18 cellular contexts compared by ENCODE assay signal in genomic region chr5:5409151-5409810, GRCh38. TPM values are rescaled to one million over a fixed set of nuclear protein-coding genes. Genes with fewer than 3 reads are reported as not detected.
DNase-seq lines count a peak whose midpoint lies in the region; ATAC-seq, FAIRE-seq and TF ChIP-seq lines count a peak whose summit lies in the region.
"Had no signal": no experiment of that assay in that cellular context is flagged by ENCODE, and none has a peak within 500 bp of the region (broad histone marks: within the 10 kb centered on the region; RNA-seq: fewer than 3 reads in every experiment).

No MANE protein-coding gene starts in this region.

- H3K9me3 ChIP-seq in IMR-90 (ENCODE audit: control insufficient read depth, insufficient read depth, low read length) (no peaks in the 10 kb centered on the region), GM12878 (replicated peaks; ENCODE audit: control insufficient read depth, insufficient read depth, low read length) (peaks cover 12% of the 10 kb centered on the region), trophoblast cell (ENCODE audit: insufficient read depth, low read depth, low read length) (peaks cover 7% of the 10 kb centered on the region)

- no peaks in the 10 kb centered on the region for H3K9me3 Mint-ChIP-seq in activated CD4-positive, alpha-beta T cell treated with anti-CD3 and anti-CD28 coated beads for 36 hours (ENCODE audit: low read depth)

- no peaks in the 10 kb centered on the region for H3K4me1 Mint-ChIP-seq in activated CD4-positive, alpha-beta T cell treated with anti-CD3 and anti-CD28 coated beads for 36 hours

- H3K27ac Mint-ChIP-seq in activated CD4-positive, alpha-beta T cell treated with anti-CD3 and anti-CD28 coated beads for 36 hours, result no peak overlapping the region
- H3K27ac Mint-ChIP-seq: activated naive CD8-positive, alpha-beta T cell; stimulated activated naive CD8-positive, alpha-beta T cell treated with anti-CD3 and anti-CD28 coated beads, Interleukin-15, Interleukin-2, amounts not matched to agents 100 ng/mL and 50 ng/mL, for 24 hours had no signal

- no peak overlapping the region for H2AK9ac ChIP-seq in IMR-90 (replicated peaks; ENCODE audit: low read depth, low read length, poor library complexity)

- no peaks in the 10 kb centered on the region for H3K9me1 ChIP-seq in IMR-90 (ENCODE audit: insufficient read depth, low read length)

- BruUV-seq in IMR-90 (replicated peaks; lab: Mats Ljungman, UMichigan), result no TSS peak
- BruUV-seq in GM12878 (replicated peaks; lab: Mats Ljungman, UMichigan), result no TSS peak

- H3K4me3 Mint-ChIP-seq in activated CD4-positive, alpha-beta T cell treated with anti-CD3 and anti-CD28 coated beads for 36 hours, result no peak overlapping the region
- H3K4me3 Mint-ChIP-seq: activated naive CD8-positive, alpha-beta T cell; stimulated activated naive CD8-positive, alpha-beta T cell treated with anti-CD3 and anti-CD28 coated beads, Interleukin-15, Interleukin-2, amounts not matched to agents 100 ng/mL and 50 ng/mL, for 24 hours had no signal

- H3K9ac ChIP-seq in IMR-90 (ENCODE audit: low read depth, low read length) (no peak overlapping the region), GM12878 (ENCODE audit: control insufficient read depth, insufficient read depth, low read length) (no peak overlapping the region), trophoblast cell (ENCODE audit: low read length) (no peak overlapping the region)

- H3K4ac ChIP-seq in IMR-90 (ENCODE audit: low read depth, low read length) (no peak overlapping the region), trophoblast cell (ENCODE audit: low read depth, low read length) (no peak overlapping the region)

- no peak overlapping the region for H2BK20ac ChIP-seq in IMR-90 (ENCODE audit: low read depth, low read length)

- no peak overlapping the region for H2BK5ac ChIP-seq in IMR-90 (ENCODE audit: low read depth, low read length, poor library complexity, severe bottlenecking)
- no peak overlapping the region for H2BK5ac ChIP-seq in trophoblast cell (ENCODE audit: low read depth, low read length, poor library complexity)

- no peak for FAIRE-seq in GM12878 (lab: Jason Lieb, UNC)
- FAIRE-seq: small intestine had no signal

- WGBS in IMR-90 (ENCODE audit: extremely low coverage in 2 of 2, insufficient read length in 1 of 2), 2 experiments, result no CpG with 5 or more reads among the region's 4 CpGs
- 90% methylated on average over 4 of the region's 4 CpGs for WGBS in GM12878 (ENCODE audit: insufficient coverage, insufficient replicate concordance, low lambda C conversion rate, missing lambda C conversion rate)
- WGBS in trophoblast cell (ENCODE audit: extremely low coverage, insufficient coverage, insufficient read length), result no CpG with 5 or more reads among the region's 4 CpGs

- TF ChIP-seq CTCF in IMR-90 (conservative IDR thresholded peaks at IDR 0.05; ENCODE audit: low read depth, low read length), result no peak
- no peak for TF ChIP-seq CTCF in GM12878 (IDR thresholded peaks at IDR 0.05 in 2 of 3, conservative IDR thresholded peaks at IDR 0.05 in 1 of 3; ENCODE audit: control insufficient read depth in 2 of 3, extremely low read depth in 1 of 3, insufficient read depth in 1 of 3, low read depth in 3 of 3, low read length in 3 of 3)

- no peak overlapping the region for H2AK5ac ChIP-seq in IMR-90 (ENCODE audit: low read depth, low read length)
- no peak overlapping the region for H2AK5ac ChIP-seq in trophoblast cell (ENCODE audit: low read length)

- DNase-seq in activated CD4-positive, alpha-beta T cell treated with anti-CD3 and anti-CD28 coated beads for 36 hours, result peak; percentile 36
- DNase-seq in activated CD4-positive, alpha-beta T cell treated with anti-CD3 and anti-CD28 coated beads for 1 hour, result no peak
- peak; percentile 20 for DNase-seq in IMR-90
- DNase-seq in GM12878 (ENCODE audit: low read depth, low spot score), result no peak
- DNase-seq in trophoblast cell, result no peak
- DNase-seq in caudate nucleus (lab: John Stamatoyannopoulos, UW), result no peak
- no peak for DNase-seq in hippocampal formation (lab: John Stamatoyannopoulos, UW)
- DNase-seq: activated CD4-positive, alpha-beta T cell treated with anti-CD3 and anti-CD28 coated beads for 4 hours; COR-L47; effector CD4-positive, alpha-beta T cell; left ventricle myocardium superior; MV-4-11; NCI-H2107; posterior cingulate gyrus; small intestine had no signal

- TF ChIP-seq EP300 in GM12878 (IDR thresholded peaks at IDR 0.05; ENCODE audit: borderline replicate concordance in 1 of 2, control insufficient read depth in 1 of 2, low read depth in 2 of 2, low read length in 2 of 2), result no peak

- H4K20me1 ChIP-seq in IMR-90 (ENCODE audit: insufficient read depth, low read length) (no peaks in the 10 kb centered on the region), GM12878 (ENCODE audit: control insufficient read depth, insufficient read depth) (no peaks in the 10 kb centered on the region)

- no peak overlapping the region for H3K27ac ChIP-seq in IMR-90 (ENCODE audit: insufficient read depth, low read length)
- H3K27ac ChIP-seq in GM12878 (ENCODE audit: control insufficient read depth, insufficient read depth), result no peak overlapping the region
- H3K27ac ChIP-seq in trophoblast cell (ENCODE audit: low read depth, low read length), result no peak overlapping the region
- H3K27ac ChIP-seq in caudate nucleus (ENCODE audit: low read depth, low read length), result no peak overlapping the region

- no peak overlapping the region for H3K56ac ChIP-seq in IMR-90 (ENCODE audit: extremely low read depth, insufficient read depth, low read length)

- TF ChIP-seq POLR2A in IMR-90 (IDR thresholded peaks at IDR 0.05; ENCODE audit: low read depth, low read length) (no peak), GM12878 (IDR thresholded peaks at IDR 0.05; ENCODE audit: low read depth, low read length) (no peak)

- RAD21 ChIA-PET in GM12878 (lab: Charles Lee; ENCODE audit: unreplicated experiment), result no interaction called here

- no peaks in the 10 kb centered on the region for H3K79me2 ChIP-seq in GM12878 (ENCODE audit: control insufficient read depth, insufficient read depth, low read length)
- no peaks in the 10 kb centered on the region for H3K79me2 ChIP-seq in trophoblast cell (ENCODE audit: control insufficient read depth, insufficient read depth, low read length, poor library complexity)

- H4K12ac ChIP-seq in trophoblast cell (ENCODE audit: low read depth, low read length), result no peak overlapping the region

- SMC1A ChIA-PET in GM12878 (lab: Charles Lee; ENCODE audit: uncharacterized antibody, unreplicated experiment), result no interaction called here

- H4K5ac ChIP-seq in IMR-90 (ENCODE audit: low read depth, low read length), result no peak overlapping the region

- CTCF ChIA-PET in activated CD4-positive, alpha-beta T cell treated with anti-CD3 and anti-CD28 coated beads for 36 hours (lab: Charles Lee), result no interaction called here
- CTCF ChIA-PET in IMR-90 (lab: Yijun Ruan, JAX) (no interaction called here), GM12878 (lab: Yijun Ruan, JAX) (interaction anchor here (1.4 kb wide), 1 partner anchor 10 kb away, joined by 5 read pairs; no protein-coding TSS in a partner anchor)

- dilution Hi-C loops in IMR-90 (cut with HindIII; ENCODE audit: low sequenced_read_pairs, unreplicated experiment), result no loop called here

- H3K18ac ChIP-seq in IMR-90 (ENCODE audit: low read depth, low read length), result no peak overlapping the region
- H3K18ac ChIP-seq in trophoblast cell (ENCODE audit: low read length), result no peak overlapping the region

- H3K4me3 ChIP-seq in IMR-90 (ENCODE audit: insufficient read depth, low read depth, low read length), result no peak overlapping the region
- H3K4me3 ChIP-seq in GM12878, result no peak overlapping the region
- peak overlapping the region; percentile 20 for H3K4me3 ChIP-seq in trophoblast cell (ENCODE audit: low read depth, low read length)

- no peak for ATAC-seq in activated CD4-positive, alpha-beta T cell treated with anti-CD3 and anti-CD28 coated beads for 36 hours
- ATAC-seq in IMR-90 (ENCODE audit: low read depth), result no peak
- ATAC-seq in GM12878, result no peak
- ATAC-seq in HG02884 (IDR thresholded peaks at IDR 0.05; ENCODE audit: unreplicated experiment), result no peak
- ATAC-seq: left ventricle myocardium superior had no signal

- H2BK120ac ChIP-seq in IMR-90 (ENCODE audit: low read depth, low read length) (no peak overlapping the region), trophoblast cell (ENCODE audit: insufficient read depth, low read length, poor library complexity) (no peak overlapping the region)

- intact Hi-C loops in activated CD4-positive, alpha-beta T cell treated with anti-CD3 and anti-CD28 coated beads for 36 hours (cut with DNase I, micrococcal nuclease), result no loop called here
- intact Hi-C loops in IMR-90 (cut with micrococcal nuclease) (no loop called here), GM12878 (cut with micrococcal nuclease; ENCODE audit: unreplicated experiment) (no loop called here)

- TF ChIP-seq RAD21 in IMR-90 (IDR thresholded peaks at IDR 0.05; ENCODE audit: low read length) (no peak), GM12878 (IDR thresholded peaks at IDR 0.05; ENCODE audit: insufficient read depth, low read depth, low read length) (no peak)

- H4K8ac ChIP-seq in IMR-90 (ENCODE audit: low read depth in 2 of 2, low read length in 2 of 2) (no peak overlapping the region), trophoblast cell (ENCODE audit: low read depth, low read length) (no peak overlapping the region)

- H4K91ac ChIP-seq in IMR-90 (ENCODE audit: insufficient read depth, low read depth, low read length), result no peak overlapping the region
- no peak overlapping the region for H4K91ac ChIP-seq in trophoblast cell (ENCODE audit: low read depth, low read length)

- H3K4me2 ChIP-seq in IMR-90 (ENCODE audit: low read depth, low read length) (no peak overlapping the region), GM12878 (ENCODE audit: control insufficient read depth, insufficient read depth) (no peak overlapping the region), trophoblast cell (ENCODE audit: low read length) (no peak overlapping the region)

- H3K23ac ChIP-seq in IMR-90 (ENCODE audit: low read depth, low read length) (no peak overlapping the region), trophoblast cell (ENCODE audit: low read length) (no peak overlapping the region)

- H2AFZ ChIP-seq in IMR-90 (replicated peaks; ENCODE audit: low read length, poor library complexity) (no peak overlapping the region), GM12878 (ENCODE audit: control insufficient read depth, low read depth, low read length) (no peak overlapping the region), trophoblast cell (ENCODE audit: insufficient read depth, low read length, poor library complexity) (no peak overlapping the region)

- H3K27me3 ChIP-seq in IMR-90 (ENCODE audit: control insufficient read depth, insufficient read depth, low read length) (no peaks in the 10 kb centered on the region), GM12878 (replicated peaks in 1 of 2; ENCODE audit: control insufficient read depth in 2 of 2, insufficient read depth in 2 of 2, low read length in 1 of 2) (no peaks in the 10 kb centered on the region), trophoblast cell (ENCODE audit: insufficient read depth, low read length) (no peaks in the 10 kb centered on the region)

- in situ Hi-C loops in IMR-90 (cut with MboI; ENCODE audit: low sequenced_read_pairs) (no loop called here), GM12878 (cut with MboI) (no loop called here)

- H3K79me1 ChIP-seq in IMR-90 (ENCODE audit: low read depth in 1 of 2, low read length in 2 of 2), result no peaks in the 10 kb centered on the region
- no peaks in the 10 kb centered on the region for H3K79me1 ChIP-seq in trophoblast cell (ENCODE audit: low read length)

- POLR2A ChIA-PET in activated CD4-positive, alpha-beta T cell treated with anti-CD3 and anti-CD28 coated beads for 36 hours (lab: Charles Lee), result no interaction called here
- POLR2A ChIA-PET in IMR-90 (lab: Charles Lee; ENCODE audit: unreplicated experiment), result no interaction called here
- POLR2A ChIA-PET in GM12878 (lab: Charles Lee), result no interaction called here

- H2BK12ac ChIP-seq in trophoblast cell (ENCODE audit: low read length), result no peak overlapping the region

- H3K36me3 ChIP-seq in IMR-90 (ENCODE audit: control insufficient read depth, insufficient read depth, low read length) (no peaks in the 10 kb centered on the region), GM12878 (ENCODE audit: control insufficient read depth in 2 of 2, insufficient read depth in 2 of 2, low read length in 1 of 2) (no peaks in the 10 kb centered on the region), trophoblast cell (ENCODE audit: control insufficient read depth in 1 of 2, insufficient read depth in 2 of 2, low read length in 2 of 2) (no peaks in the 10 kb centered on the region)

- no peak overlapping the region for H2BK15ac ChIP-seq in IMR-90 (ENCODE audit: low read depth, low read length)

- no peaks in the 10 kb centered on the region for H3K4me1 ChIP-seq in IMR-90 (ENCODE audit: control insufficient read depth, insufficient read depth, low read length)
- H3K4me1 ChIP-seq in GM12878 (ENCODE audit: control insufficient read depth, insufficient read depth, low read length), result no peaks in the 10 kb centered on the region
- H3K4me1 ChIP-seq in trophoblast cell (ENCODE audit: control insufficient read depth in 1 of 2, insufficient read depth in 2 of 2, low read length in 2 of 2), result no peaks in the 10 kb centered on the region

- H3K27me3 Mint-ChIP-seq in activated CD4-positive, alpha-beta T cell treated with anti-CD3 and anti-CD28 coated beads for 36 hours, result no peaks in the 10 kb centered on the region
- H3K27me3 Mint-ChIP-seq: activated naive CD8-positive, alpha-beta T cell; stimulated activated naive CD8-positive, alpha-beta T cell treated with anti-CD3 and anti-CD28 coated beads, Interleukin-15, Interleukin-2, amounts not matched to agents 100 ng/mL and 50 ng/mL, for 24 hours had no signal

- H3K14ac ChIP-seq in IMR-90 (replicated peaks; ENCODE audit: low read depth, low read length) (no peak overlapping the region), trophoblast cell (ENCODE audit: low read length) (no peak overlapping the region)

- H3K36me3 Mint-ChIP-seq in activated CD4-positive, alpha-beta T cell treated with anti-CD3 and anti-CD28 coated beads for 36 hours (ENCODE audit: low read depth), result peaks cover 18% of the 10 kb centered on the region

RNA-seq across cellular contexts. Expression of gene ICE1, which starts 13.2 kb away (rescaled TPM):
- 10 to 100 TPM; 26.5 to 27.4 TPM for total RNA-seq in activated CD4-positive, alpha-beta T cell treated with anti-CD3 and anti-CD28 coated beads for 36 hours
- total RNA-seq in IMR-90 (2012; rRNA removed) (18.5 and 26.7 TPM in 2 replicates), GM12878 (2014; rRNA removed) (18.8 and 22.2 TPM in 2 replicates), GM12878 (2014; rRNA removed; fragmentation: Illumina TruSeq; extraction: Trizol) (31.4 and 32.5 TPM in 2 replicates), GM12878 (2021) (24.4 and 26.9 TPM in 2 replicates)
- polyA plus RNA-seq in IMR-90 (2012; rRNA removed) (7.4 and 9.0 TPM in 2 replicates), GM12878 (2011; rRNA removed) (16.1 and 22.0 TPM in 2 replicates), GM12878 (2014; fragmentation: Illumina TruSeq; extraction: Trizol) (27.9 and 31.6 TPM in 2 replicates), GM12878 (2014; fragmentation: Nextera tagmentation; extraction: Ambion mirVana) (1 to 10 TPM; 3.8 to 5.5 TPM), GM12878 (2014; rRNA removed) (17.1 and 17.4 TPM in 2 replicates), GM12878 (2016; fragmentation: Nextera tagmentation; extraction: Ambion mirVana) (10 to 100 TPM; 19.0 to 20.3 TPM)
- 1.8 and 2.3 TPM in 2 replicates for polyA plus RNA-seq in IMR-90 (2012; cell fraction: cytosol; rRNA removed)
- polyA plus RNA-seq in IMR-90 (2012; cell fraction: nucleus; rRNA removed; ENCODE audit: low replicate concordance), result 3.9 and 16.1 TPM in 2 replicates
- total RNA-seq in GM12878 (2013; cell fraction: nucleolus; rRNA removed), result 67.5 and 70.9 TPM in 2 replicates
- 6.3 TPM for polyA plus RNA-seq in GM12878 (2011; ENCODE audit: low read depth)
- 8.8 and 9.3 TPM in 2 replicates for polyA plus RNA-seq in GM12878 (2011; cell fraction: cytosol; rRNA removed)
- 22.5 and 23.0 TPM in 2 replicates for polyA plus RNA-seq in GM12878 (2011; cell fraction: nucleus; rRNA removed)
- polyA plus RNA-seq in GM12878 (2012), result 8.3 and 10.2 TPM in 2 replicates
- 32.2 and 34.7 TPM in 2 replicates for polyA minus RNA-seq in GM12878 (2011; rRNA and poly(A)+ RNA removed)
- 9.4 and 13.0 TPM in 2 replicates for polyA minus RNA-seq in GM12878 (2011; cell fraction: cytosol; rRNA and poly(A)+ RNA removed)
- polyA minus RNA-seq in GM12878 (2011; cell fraction: nucleus; rRNA and poly(A)+ RNA removed), result 36.1 and 53.6 TPM in 2 replicates
- 15.4 and 15.9 TPM in 2 replicates for polyA plus RNA-seq in trophoblast cell (2013)

Comparison
In these comparisons a context has a peak if more than half of its experiments do, and no peak if none do; other contexts are left out.
1. DNase-seq: peak in activated CD4-positive, alpha-beta T cell treated with anti-CD3 and anti-CD28 coated beads for 36 hours (single experiment) and IMR-90 (single experiment); none in activated CD4-positive, alpha-beta T cell treated with anti-CD3 and anti-CD28 coated beads for 1 hour (single experiment), GM12878 (single experiment), trophoblast cell (0 of 2), caudate nucleus (0 of 61) and hippocampal formation (0 of 2).